In the genomic region with DNA sequence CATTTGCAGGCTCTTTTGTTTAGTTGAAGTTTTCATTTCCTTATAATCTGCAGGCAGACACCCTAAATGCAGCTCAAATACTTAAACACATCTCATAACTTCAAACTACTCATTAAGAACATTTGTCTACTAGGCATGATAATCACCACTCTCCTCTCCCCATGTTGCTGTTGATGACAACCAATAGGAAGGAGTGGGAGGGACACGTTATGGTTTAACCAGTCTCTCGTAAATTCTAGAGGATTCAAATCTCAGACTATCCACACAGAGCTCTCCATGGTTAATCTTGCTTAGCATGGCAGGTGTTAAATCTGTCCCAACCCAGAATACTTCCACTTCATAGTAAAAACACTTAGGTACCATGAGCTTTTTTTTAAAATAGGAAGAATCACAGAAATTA, we compare ENCODE assay signal across 17 cellular contexts.
DNase-seq lines count a peak whose midpoint lies in the region; ATAC-seq and TF ChIP-seq lines count a peak whose summit lies in the region.
"Had no signal": no experiment of that assay in that cellular context is flagged by ENCODE, and none has a peak within 500 bp of the region (broad histone marks: within the 10 kb centered on the region; RNA-seq: fewer than 3 reads in every experiment).

No MANE protein-coding gene starts in this region.

- H3K9me2 ChIP-seq in SU-DHL-6 (replicated peaks; ENCODE audit: insufficient read depth, low read length) = no peaks in the 10 kb centered on the region

- H3K4me3 ChIP-seq in SU-DHL-6 (ENCODE audit: insufficient read depth, low read length, poor library complexity, severe bottlenecking) (peak overlapping the region; percentile 11), upper lobe of right lung (no peak overlapping the region)
- H3K4me3 ChIP-seq: A549 had no signal

- no peaks in the 10 kb centered on the region; the same call in 1 of the 2 replicates for H3K9me3 ChIP-seq in SU-DHL-6 (ENCODE audit: insufficient read depth, low read length)
- H3K9me3 ChIP-seq in upper lobe of right lung = no peaks in the 10 kb centered on the region
- H3K9me3 ChIP-seq: A549 had no signal

- H3K4me2 ChIP-seq in SU-DHL-6 (ENCODE audit: low read depth, low read length, poor library complexity, severe bottlenecking) = peak overlapping the region; percentile 41
- H3K4me2 ChIP-seq: A549 had no signal

- no peaks in the 10 kb centered on the region for H3K4me1 ChIP-seq in upper lobe of right lung
- H3K4me1 ChIP-seq: A549 had no signal

- peak; percentile 60 for ATAC-seq in GM18502 (IDR thresholded peaks at IDR 0.05; ENCODE audit: poor library complexity, unreplicated experiment)
- peak; percentile 49 for ATAC-seq in GM21381 (IDR thresholded peaks at IDR 0.05; ENCODE audit: unreplicated experiment)
- peak; percentile 56 for ATAC-seq in HG03342 (IDR thresholded peaks at IDR 0.05; ENCODE audit: unreplicated experiment)
- ATAC-seq in HG03354 (IDR thresholded peaks at IDR 0.05; ENCODE audit: poor library complexity, severe bottlenecking, unreplicated experiment) = no peak
- ATAC-seq in upper lobe of right lung = no peak
- ATAC-seq: A549 had no signal

- no peak overlapping the region for H3K9ac ChIP-seq in SU-DHL-6 (ENCODE audit: low read length)

- no peaks in the 10 kb centered on the region for H3K79me2 ChIP-seq in SU-DHL-6 (ENCODE audit: insufficient read depth, low read length)

- no peaks in the 10 kb centered on the region for H3K27me3 ChIP-seq in SU-DHL-6 (ENCODE audit: low read length)
- H3K27me3 ChIP-seq in upper lobe of right lung = no peaks in the 10 kb centered on the region

- DNase-seq in GM13976 (ENCODE audit: low spot score) (no peak), upper lobe of right lung (no peak)
- DNase-seq: Calu3; CD4-positive, CD25-positive, alpha-beta regulatory T cell; DMS79; IMR-90; NCI-H1417 treated with DMSO at 0.1 percent for 48 hours; NCI-H2029; NCI-H2171 treated with DMSO at 0.1 percent for 48 hours; NCI-H510A; SIG-M5 had no signal

- peak overlapping the region; percentile 86 for H2AFZ ChIP-seq in SU-DHL-6 (ENCODE audit: low read depth, low read length, severe bottlenecking)

- peaks cover 22% of the 10 kb centered on the region; the same call in 1 of the 2 replicates for H3F3A ChIP-seq in SU-DHL-6 (ENCODE audit: insufficient read depth)

- H4K20me1 ChIP-seq in SU-DHL-6 (ENCODE audit: low read depth, low read length) = no peaks in the 10 kb centered on the region

- H3K27ac ChIP-seq in SU-DHL-6 (ENCODE audit: low read depth, low read length) = peak overlapping the region; percentile 56
- no peak overlapping the region for H3K27ac ChIP-seq in upper lobe of right lung
- H3K27ac ChIP-seq: A549 had no signal

- no peak for TF ChIP-seq CTCF in SU-DHL-6 (IDR thresholded peaks at IDR 0.05; ENCODE audit: insufficient read depth, low read length, poor library complexity, severe bottlenecking)
- no peak for TF ChIP-seq CTCF in GM13976 (IDR thresholded peaks at IDR 0.05; ENCODE audit: borderline replicate concordance, control extremely low read depth, extremely low read depth, insufficient read depth, missing control alignments)
- no peak for TF ChIP-seq CTCF in upper lobe of right lung (IDR thresholded peaks at IDR 0.05)

- peaks cover 5% of the 10 kb centered on the region; the same call in 1 of the 2 replicates for H3K36me3 ChIP-seq in SU-DHL-6 (ENCODE audit: low read length)
- H3K36me3 ChIP-seq in upper lobe of right lung = no peaks in the 10 kb centered on the region

- intact Hi-C loops in upper lobe of right lung (cut with DNase I) = no loop called here

- in situ Hi-C loops in GM13976 (cut with MboI; ENCODE audit: low sequenced_read_pairs, unreplicated experiment) = loop anchor here (25.0 kb wide), 2 partner anchors 581 to 681 kb away; no protein-coding TSS in a partner anchor

Comparison
In these comparisons a context has a peak if more than half of its experiments do, and no peak if none do; other contexts are left out.
1. ATAC-seq: peak in GM18502 (single experiment), GM21381 (single experiment) and HG03342 (single experiment); none in HG03354 (single experiment) and upper lobe of right lung (single experiment).